ENCODE assay signal across 8 cellular contexts in the genomic region with DNA sequence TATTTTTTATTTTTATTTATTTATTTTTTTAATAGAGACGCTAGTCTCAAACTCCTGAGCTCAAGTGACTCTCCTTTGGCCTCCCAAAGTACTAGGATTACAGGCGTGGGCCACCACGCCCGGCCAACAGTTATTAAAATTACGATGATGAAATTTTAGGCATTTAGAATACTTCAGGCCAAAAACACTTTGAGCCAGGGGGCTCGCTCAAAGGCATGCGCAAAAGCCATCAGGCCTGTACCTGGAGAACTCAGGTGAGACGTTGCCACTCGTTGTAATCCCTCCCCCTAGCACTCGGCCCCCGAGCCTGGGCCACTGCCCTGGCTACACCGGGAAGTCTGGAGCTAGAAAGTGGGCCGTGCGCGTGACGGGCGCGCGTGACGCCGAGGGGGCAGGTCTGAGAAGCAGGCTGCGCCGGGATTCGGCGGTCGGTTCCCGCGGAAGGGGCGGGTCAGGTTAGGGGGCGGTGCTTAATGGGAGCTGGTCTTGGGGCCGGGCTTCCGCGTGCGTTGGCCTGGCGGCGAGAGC. TPM values are rescaled to one million over a fixed set of nuclear protein-coding genes. Genes with fewer than 3 reads are reported as not detected.
DNase-seq lines count a peak whose midpoint lies in the region; ATAC-seq, FAIRE-seq and TF ChIP-seq lines count a peak whose summit lies in the region.

No MANE protein-coding gene starts in this region.

- peak overlapping the region; percentile 87 for H2AFZ ChIP-seq in keratinocyte (ENCODE audit: control insufficient read depth, low read length)

- peak overlapping the region; percentile 83 for H3K9ac ChIP-seq in keratinocyte (ENCODE audit: control insufficient read depth, extremely low read depth, insufficient read depth, low read length)

- FAIRE-seq in keratinocyte (lab: Jason Lieb, UNC) = no peak

- H3K27ac ChIP-seq in keratinocyte (ENCODE audit: control insufficient read depth, insufficient read depth, low read length) = peak overlapping the region; percentile 90

- ATAC-seq in GM19035 (IDR thresholded peaks at IDR 0.05; ENCODE audit: unreplicated experiment) (peak; percentile 90), HG03342 (IDR thresholded peaks at IDR 0.05; ENCODE audit: unreplicated experiment) (peak; percentile 93)
- peak; percentile 96 for ATAC-seq in activated CD4-positive, CD25-positive, alpha-beta regulatory T cell treated with anti-CD3 and anti-CD28 coated beads, Interleukin-2, amount 50 U/mL, for 24 hours

- H3K4me1 ChIP-seq in keratinocyte (ENCODE audit: control insufficient read depth, extremely low read depth, insufficient read depth, low read length) = peaks cover 4% of the 10 kb centered on the region

- no peaks in the 10 kb centered on the region for H3K27me3 ChIP-seq in keratinocyte (ENCODE audit: control insufficient read depth, extremely low read depth, insufficient read depth, low read length)

- TF ChIP-seq CTCF in AG10803 (conservative IDR thresholded peaks at IDR 0.05; ENCODE audit: low read length) (no peak), keratinocyte (optimal IDR thresholded peaks at IDR 0.05 in 1 of 3, IDR thresholded peaks at IDR 0.05 in 1 of 3, conservative IDR thresholded peaks at IDR 0.05 in 1 of 3; ENCODE audit: extremely low read depth in 1 of 3, insufficient read depth in 2 of 3, low read length in 3 of 3) (no peak)

- H3K9me1 ChIP-seq in keratinocyte (ENCODE audit: control insufficient read depth, extremely low read depth, insufficient read depth, low read length) = no peaks in the 10 kb centered on the region

- peaks cover 21% of the 10 kb centered on the region for H3K79me2 ChIP-seq in keratinocyte (ENCODE audit: control insufficient read depth, insufficient read depth, low read length)

- DNase-seq in AG10803 (ENCODE audit: low read depth) (peak; percentile 96), NCI-H345 treated with DMSO at 0.1 percent for 48 hours (lab: John Stamatoyannopoulos, UW; ENCODE audit: unreplicated experiment) (peak; percentile 93), cerebellar nuclear complex (lab: John Stamatoyannopoulos, UW) (peak; percentile 94 to 97), keratinocyte (ENCODE audit: low read depth, low spot score) (peak; percentile 46)
- peak; percentile 97 to 99 (median 99) for DNase-seq in stimulated activated CD4-positive, alpha-beta T cell treated with anti-CD3 and anti-CD28 coated beads, Interleukin-12 subunit alpha, Interleukin-12 subunit beta, amount 100 ng/mL, for 48 hours (ENCODE audit: low read depth in 2 of 3, low spot score in 1 of 3)

- no peaks in the 10 kb centered on the region for H4K20me1 ChIP-seq in keratinocyte (ENCODE audit: control insufficient read depth, extremely low read depth, insufficient read depth, low read length)

- no peaks in the 10 kb centered on the region for H3K36me3 ChIP-seq in keratinocyte (ENCODE audit: control insufficient read depth in 2 of 2, extremely low read depth in 1 of 2, insufficient read depth in 2 of 2, low read length in 2 of 2)

- no peaks in the 10 kb centered on the region for H3K9me3 ChIP-seq in keratinocyte (ENCODE audit: control insufficient read depth, low read depth, low read length)

- H3K4me2 ChIP-seq in keratinocyte (ENCODE audit: control insufficient read depth, extremely low read depth, insufficient read depth, low read depth, low read length) = peak overlapping the region; percentile 82

- H3K4me3 ChIP-seq in AG10803 (ENCODE audit: low read length) = peak overlapping the region; percentile 76
- H3K4me3 ChIP-seq in keratinocyte (ENCODE audit: control insufficient read depth in 2 of 3, extremely low read depth in 1 of 3, insufficient read depth in 2 of 3, low read depth in 1 of 3, low read length in 3 of 3) = peak overlapping the region; percentile 27 to 64 (median 59)

- dilution Hi-C loops in keratinocyte (cut with MboI; ENCODE audit: extremely low pct_ligation_motif_present, low sequenced_read_pairs) = no loop called here

RNA-seq across cellular contexts. Expression of a gene that starts 0.3 kb away (rescaled TPM):
- polyA plus RNA-seq in keratinocyte = 5.5 to 8.7 TPM (median 6.8 TPM) in 3 replicates
- 18.6 TPM for polyA plus RNA-seq in keratinocyte (2011; ENCODE audit: low read depth)
- polyA plus RNA-seq in keratinocyte (2011; cell fraction: cytosol; rRNA removed) = 4.6 and 4.8 TPM in 2 replicates
- polyA plus RNA-seq in keratinocyte (2011; cell fraction: nucleus; rRNA removed) = 23.6 and 23.7 TPM in 2 replicates
- 4.4 and 5.3 TPM in 2 replicates for polyA plus RNA-seq in keratinocyte (2012; ENCODE audit: low replicate concordance)
- polyA minus RNA-seq in keratinocyte = 14.5 to 15.9 TPM (median 14.8 TPM) in 3 replicates
- polyA minus RNA-seq in keratinocyte (2011; cell fraction: cytosol; rRNA and poly(A)+ RNA removed) = 6.9 TPM
- polyA minus RNA-seq in keratinocyte (2011; cell fraction: nucleus; rRNA and poly(A)+ RNA removed) = 9.3 and 19.6 TPM in 2 replicates

RNA-seq across cellular contexts. Expression of a gene that starts 46.0 kb away (rescaled TPM):
- polyA plus RNA-seq in keratinocyte = 3.6 to 6.5 TPM (median 4.8 TPM) in 3 replicates
- polyA plus RNA-seq in keratinocyte (2011; ENCODE audit: low read depth) = 2.2 TPM
- polyA plus RNA-seq in keratinocyte (2011; cell fraction: cytosol; rRNA removed) = 4.0 and 8.6 TPM in 2 replicates
- polyA plus RNA-seq in keratinocyte (2011; cell fraction: nucleus; rRNA removed) = 2.8 and 4.4 TPM in 2 replicates
- 2.5 and 5.8 TPM in 2 replicates for polyA plus RNA-seq in keratinocyte (2012; ENCODE audit: low replicate concordance)
- 3.9 to 6.7 TPM (median 4.8 TPM) in 3 replicates for polyA minus RNA-seq in keratinocyte
- polyA minus RNA-seq in keratinocyte (2011; cell fraction: cytosol; rRNA and poly(A)+ RNA removed) = 8.6 TPM
- 2.0 and 2.3 TPM in 2 replicates for polyA minus RNA-seq in keratinocyte (2011; cell fraction: nucleus; rRNA and poly(A)+ RNA removed)

Comparison
In these comparisons a context has a peak if more than half of its experiments do, and no peak if none do; other contexts are left out.
1. Peak in every context shown above with its lines: DNase-seq, ATAC-seq, H3K4me3 ChIP-seq and H3K27ac ChIP-seq.
2. DNase-seq: peak in every context shown above with its lines; median percentile 99 in stimulated activated CD4-positive, alpha-beta T cell treated with anti-CD3 and anti-CD28 coated beads, Interleukin-12 subunit alpha, Interleukin-12 subunit beta, amount 100 ng/mL, for 48 hours; 96 in AG10803; 96 in cerebellar nuclear complex; 93 in NCI-H345 treated with DMSO at 0.1 percent for 48 hours; 46 in keratinocyte.